1 cellular context compared by ENCODE assay signal in the genomic region with DNA sequence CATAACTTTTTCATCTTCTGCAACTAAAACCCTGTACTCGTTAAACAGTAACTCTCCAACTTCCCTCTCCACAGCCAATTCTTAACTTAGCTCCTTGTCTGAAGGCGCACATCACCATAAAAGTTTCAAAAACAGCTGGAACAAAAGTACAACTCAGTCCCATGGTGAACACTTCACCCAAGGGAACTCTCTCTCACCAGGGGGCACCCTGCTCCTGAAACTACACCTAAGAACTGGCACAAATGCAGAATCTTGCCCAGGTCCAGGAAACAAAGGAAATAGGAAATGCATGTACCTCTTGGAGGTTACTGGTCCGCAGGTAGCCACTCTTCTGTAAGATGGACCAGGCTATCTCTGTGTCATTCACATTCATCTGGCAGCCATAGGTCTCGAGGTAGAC.
TF ChIP-seq lines count a peak whose summit lies in the region.

No MANE protein-coding gene starts in this region.

TF ChIP-seq in IMR-90, 13 proteins besides CTCF, POLR2A, EP300 and RAD21:
- TF ChIP-seq CEBPB (IDR thresholded peaks at IDR 0.05; ENCODE audit: low read depth, low read length) (no peak), RFX5 (IDR thresholded peaks at IDR 0.05; ENCODE audit: low read depth, low read length) (no peak), MAFK (IDR thresholded peaks at IDR 0.05; ENCODE audit: low read depth, low read length) (no peak), ELK1 (IDR thresholded peaks at IDR 0.05; ENCODE audit: borderline replicate concordance, low read depth, low read length) (no peak), USF2 (IDR thresholded peaks at IDR 0.05; ENCODE audit: low read depth, low read length) (no peak), CHD1 (IDR thresholded peaks at IDR 0.05; ENCODE audit: low read depth, low read length) (no peak), RCOR1 (IDR thresholded peaks at IDR 0.05; ENCODE audit: insufficient replicate concordance, low read length) (no peak), NFE2L2 (IDR thresholded peaks at IDR 0.05; ENCODE audit: low read depth, low read length) (no peak), MAZ (IDR thresholded peaks at IDR 0.05; ENCODE audit: borderline replicate concordance, low read depth, low read length) (no peak), FOS (IDR thresholded peaks at IDR 0.05; ENCODE audit: low read depth, low read length) (no peak), MXI1 (IDR thresholded peaks at IDR 0.05; ENCODE audit: borderline replicate concordance, low read depth, low read length) (no peak), BHLHE40 (IDR thresholded peaks at IDR 0.05; ENCODE audit: low read depth, low read length) (no peak), SMC3 (IDR thresholded peaks at IDR 0.05; ENCODE audit: low read depth, low read length) (no peak)
